12 cellular contexts compared by ENCODE assay signal in the genomic region with DNA sequence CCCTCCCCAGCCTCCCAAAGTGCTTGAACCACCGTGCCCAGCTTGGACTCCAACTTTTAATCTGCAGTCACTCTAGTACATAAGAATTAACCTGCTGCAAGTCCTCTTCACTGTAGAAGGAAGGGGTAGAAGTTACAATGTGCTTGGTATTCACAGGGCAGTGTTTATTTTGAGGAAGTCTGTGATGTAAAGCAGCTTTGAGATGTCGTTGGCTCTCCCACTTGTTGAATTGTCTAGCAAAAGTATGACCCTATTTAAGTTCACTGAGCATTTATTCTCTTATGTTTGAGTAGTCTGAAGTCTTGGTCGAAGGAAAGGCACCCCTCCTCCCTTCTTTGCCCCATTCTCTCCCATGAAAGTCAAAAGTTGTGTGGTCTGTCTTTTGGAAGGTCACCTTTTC. TPM values are rescaled to one million over a fixed set of nuclear protein-coding genes. Genes with fewer than 3 reads are reported as not detected.
DNase-seq lines count a peak whose midpoint lies in the region; ATAC-seq and TF ChIP-seq lines count a peak whose summit lies in the region.
"Had no signal": no experiment of that assay in that cellular context is flagged by ENCODE, and none has a peak within 500 bp of the region (broad histone marks: within the 10 kb centered on the region; RNA-seq: fewer than 3 reads in every experiment).

No MANE protein-coding gene starts in this region.

- no peaks in the 10 kb centered on the region for H3K27me3 ChIP-seq in CD8-positive, alpha-beta T cell (ENCODE audit: insufficient read depth, low read length)
- H3K27me3 ChIP-seq in mesenchymal stem cell (ENCODE audit: control insufficient read depth in 1 of 2, insufficient read depth in 1 of 2, low read length in 2 of 2) (no peaks in the 10 kb centered on the region), stomach (no peaks in the 10 kb centered on the region), PC-3 (ENCODE audit: low read length) (no peaks in the 10 kb centered on the region)
- H3K27me3 ChIP-seq: BLaER1 had no signal

- no peaks in the 10 kb centered on the region for H3K27me3 Mint-ChIP-seq in CD14-positive monocyte (ENCODE audit: low read depth in 3 of 3)
- no peaks in the 10 kb centered on the region for H3K27me3 Mint-ChIP-seq in CD8-positive, alpha-beta T cell (ENCODE audit: low read depth)
- no peaks in the 10 kb centered on the region for H3K27me3 Mint-ChIP-seq in T-helper 17 cell

- H3K9me3 Mint-ChIP-seq in CD14-positive monocyte: no peaks in the 10 kb centered on the region
- no peaks in the 10 kb centered on the region for H3K9me3 Mint-ChIP-seq in CD8-positive, alpha-beta T cell

- H4K8ac ChIP-seq in mesenchymal stem cell (ENCODE audit: low read length): no peak overlapping the region

- TF ChIP-seq POLR2A in stomach (IDR thresholded peaks at IDR 0.05): no peak

- H3K4me1 Mint-ChIP-seq in CD14-positive monocyte (no peaks in the 10 kb centered on the region), T-helper 17 cell (peaks cover 16% of the 10 kb centered on the region)
- H3K4me1 Mint-ChIP-seq in CD8-positive, alpha-beta T cell (ENCODE audit: low read depth): peaks cover 31% of the 10 kb centered on the region

- H3K9me2 ChIP-seq in PC-3 (replicated peaks; ENCODE audit: low read length): no peaks in the 10 kb centered on the region

- no peak overlapping the region for H2BK15ac ChIP-seq in mesenchymal stem cell (ENCODE audit: low read depth, poor library complexity, severe bottlenecking)

- peaks cover 11% of the 10 kb centered on the region for H3K79me1 ChIP-seq in mesenchymal stem cell (replicated peaks; ENCODE audit: low read length, poor library complexity, severe bottlenecking)

- DNase-seq in CD14-positive monocyte (ENCODE audit: low spot score): no peak
- DNase-seq in CD8-positive, alpha-beta T cell: no peak
- DNase-seq in T-helper 17 cell: no peak
- DNase-seq in mesenchymal stem cell: peak; percentile 41
- no peak for DNase-seq in stomach
- DNase-seq in KBM-7: no peak
- DNase-seq in PC-3: no peak
- DNase-seq: H7; NCI-H1048; NCI-H69; NK-92 treated with Interleukin-12 subunit alpha and Interleukin-12 subunit beta, amount 100 ng/mL, for 24 hours had no signal

- H3K9me3 ChIP-seq in CD8-positive, alpha-beta T cell (ENCODE audit: low read length): no peaks in the 10 kb centered on the region
- H3K9me3 ChIP-seq in T-helper 17 cell (ENCODE audit: control insufficient read depth, low read length, poor library complexity, severe bottlenecking): no peaks in the 10 kb centered on the region
- H3K9me3 ChIP-seq in mesenchymal stem cell (ENCODE audit: control insufficient read depth, low read length): no peaks in the 10 kb centered on the region
- H3K9me3 ChIP-seq in stomach: no peaks in the 10 kb centered on the region
- H3K9me3 ChIP-seq in PC-3 (ENCODE audit: low read length): no peaks in the 10 kb centered on the region
- H3K9me3 ChIP-seq: BLaER1 had no signal

- no peak overlapping the region for H4K91ac ChIP-seq in mesenchymal stem cell (ENCODE audit: low read length)

- TF ChIP-seq CTCF in CD14-positive monocyte (IDR thresholded peaks at IDR 0.05) (no peak), stomach (IDR thresholded peaks at IDR 0.05) (no peak), PC-3 (conservative IDR thresholded peaks at IDR 0.05; ENCODE audit: low read depth, low read length) (no peak)
- no peak for TF ChIP-seq CTCF in CD8-positive, alpha-beta T cell (IDR thresholded peaks at IDR 0.05)

- in situ Hi-C loops in KBM-7 (cut with MboI; ENCODE audit: low pct_unique_long_range_greater_than_20kb, low sequenced_read_pairs): no loop called here

- no peak overlapping the region for H3K4me2 ChIP-seq in mesenchymal stem cell (ENCODE audit: low read length, poor library complexity, severe bottlenecking)
- H3K4me2 ChIP-seq in PC-3 (ENCODE audit: low read length): no peak overlapping the region
- H3K4me2 ChIP-seq: BLaER1 had no signal

- no peak overlapping the region for H3K27ac ChIP-seq in CD8-positive, alpha-beta T cell (ENCODE audit: low read depth, low read length)
- no peak overlapping the region for H3K27ac ChIP-seq in mesenchymal stem cell (ENCODE audit: low read length, poor library complexity, severe bottlenecking)
- H3K27ac ChIP-seq in stomach: no peak overlapping the region
- H3K27ac ChIP-seq in PC-3 (ENCODE audit: low read length): no peak overlapping the region
- H3K27ac ChIP-seq: BLaER1 had no signal

- H3K36me3 Mint-ChIP-seq in CD14-positive monocyte (peaks cover 82 to 89% of the 10 kb centered on the region in 2 donors), T-helper 17 cell (ENCODE audit: low read depth) (peaks cover 9% of the 10 kb centered on the region)
- H3K36me3 Mint-ChIP-seq in CD8-positive, alpha-beta T cell: peaks cover 90% of the 10 kb centered on the region

- H3K23ac ChIP-seq in mesenchymal stem cell (ENCODE audit: low read length in 2 of 2): no peak overlapping the region

- POLR2A ChIA-PET in CD8-positive, alpha-beta T cell (lab: Charles Lee): interaction anchor here (1.5 kb wide), 1 partner anchor 13 kb away, joined by 5 read pairs; no protein-coding TSS in a partner anchor
- POLR2A ChIA-PET in PC-3 (lab: Charles Lee; ENCODE audit: unreplicated experiment): no interaction called here

- 80% methylated on average over 2 of the region's 3 CpGs for WGBS in mesenchymal stem cell
- 55 to 82% (median 81%) methylated on average over 3 of the region's 3 CpGs for whole genome bisulfite sequencing in stomach, 5 donors

- no peak overlapping the region for H2BK120ac ChIP-seq in mesenchymal stem cell (ENCODE audit: low read depth, low read length)

- peak overlapping the region in 1 of 2 experiments; percentile 63 for H3K18ac ChIP-seq in mesenchymal stem cell (ENCODE audit: low read depth in 1 of 2, low read length in 2 of 2)

- peak overlapping the region in 1 of 2 experiments; percentile 61 for H2BK12ac ChIP-seq in mesenchymal stem cell (ENCODE audit: low read length in 2 of 2)

- H2AK5ac ChIP-seq in mesenchymal stem cell (ENCODE audit: low read length, severe bottlenecking): no peak overlapping the region

- H3K27ac Mint-ChIP-seq in CD14-positive monocyte: peak overlapping the region in 5 of 7 donors; percentile 28 to 66 (median 46)
- peak overlapping the region; percentile 77 for H3K27ac Mint-ChIP-seq in CD8-positive, alpha-beta T cell
- peak overlapping the region; percentile 41 for H3K27ac Mint-ChIP-seq in T-helper 17 cell

- no peaks in the 10 kb centered on the region for H3K4me1 ChIP-seq in CD8-positive, alpha-beta T cell (ENCODE audit: insufficient read depth, low read length)
- H3K4me1 ChIP-seq in mesenchymal stem cell (ENCODE audit: control insufficient read depth, insufficient read depth, low read depth, low read length): peaks cover 5% of the 10 kb centered on the region
- peaks cover 0 to 7% (median 3%) of the 10 kb centered on the region in 4 donors for H3K4me1 ChIP-seq in stomach
- H3K4me1 ChIP-seq in PC-3 (ENCODE audit: insufficient read depth, low read length): no peaks in the 10 kb centered on the region
- H3K4me1 ChIP-seq: BLaER1 had no signal

- H3F3A ChIP-seq in PC-3 (ENCODE audit: low read length, unreplicated experiment): no peaks in the 10 kb centered on the region

- H2AFZ ChIP-seq in mesenchymal stem cell (ENCODE audit: low read depth, low read length): no peak overlapping the region
- no peak overlapping the region for H2AFZ ChIP-seq in PC-3 (ENCODE audit: low read length)

- H3K4me3 ChIP-seq in CD8-positive, alpha-beta T cell (ENCODE audit: low read depth, low read length): no peak overlapping the region
- no peak overlapping the region for H3K4me3 ChIP-seq in mesenchymal stem cell (ENCODE audit: insufficient read depth in 1 of 2, low read depth in 1 of 2, low read length in 2 of 2)
- H3K4me3 ChIP-seq in stomach: no peak overlapping the region
- no peak overlapping the region for H3K4me3 ChIP-seq in PC-3 (ENCODE audit: low read length)
- H3K4me3 ChIP-seq: BLaER1 had no signal

- H3K14ac ChIP-seq in mesenchymal stem cell (ENCODE audit: low read length in 2 of 2): no peak overlapping the region

- no peak overlapping the region for H2BK5ac ChIP-seq in mesenchymal stem cell (ENCODE audit: low read depth, low read length, poor library complexity, severe bottlenecking)

- H3K79me2 ChIP-seq in PC-3 (ENCODE audit: low read length): peaks cover 19% of the 10 kb centered on the region; the same call in 1 of the 2 replicates

- H3K4me3 Mint-ChIP-seq in CD14-positive monocyte (no peak overlapping the region), T-helper 17 cell (no peak overlapping the region)
- no peak overlapping the region for H3K4me3 Mint-ChIP-seq in CD8-positive, alpha-beta T cell

- TF ChIP-seq EP300 in stomach (IDR thresholded peaks at IDR 0.05): no peak

- intact Hi-C loops in CD14-positive monocyte (cut with micrococcal nuclease) (no loop called here), stomach (cut with DNase I; ENCODE audit: low total_unique reads) (no loop called here), PC-3 (cut with micrococcal nuclease) (no loop called here)
- intact Hi-C loops in CD8-positive, alpha-beta T cell (cut with DNase I, micrococcal nuclease): no loop called here

- H3K4ac ChIP-seq in mesenchymal stem cell (ENCODE audit: low read depth in 1 of 2, low read length in 2 of 2): peak overlapping the region in 1 of 2 experiments; percentile 35

- ATAC-seq in CD8-positive, alpha-beta T cell: no peak
- no peak for ATAC-seq in T-helper 17 cell
- ATAC-seq in PC-3: no peak

- no peaks in the 10 kb centered on the region for H4K20me1 ChIP-seq in PC-3 (ENCODE audit: low read length)

- BruUV-seq in PC-3 (replicated peaks; lab: Mats Ljungman, UMichigan): no TSS peak

- peaks cover 85% of the 10 kb centered on the region for H3K36me3 ChIP-seq in CD8-positive, alpha-beta T cell (ENCODE audit: insufficient read depth, low read length)
- H3K36me3 ChIP-seq in mesenchymal stem cell (ENCODE audit: control insufficient read depth in 1 of 2, insufficient read depth in 2 of 2, low read depth in 1 of 2, low read length in 2 of 2): peaks cover 33 to 89% of the 10 kb centered on the region in 2 experiments
- peaks cover 71 to 100% (median 100%) of the 10 kb centered on the region in 4 donors for H3K36me3 ChIP-seq in stomach
- H3K36me3 ChIP-seq in PC-3 (ENCODE audit: low read depth, low read length): peaks cover 73% of the 10 kb centered on the region

- CTCF ChIA-PET in CD8-positive, alpha-beta T cell (lab: Charles Lee): interaction anchor here (1.0 to 1.3 kb wide), 2 partner anchors 219 to 300 kb away, joined by 3 read pairs; a partner anchor contains a TSS
- CTCF ChIA-PET in PC-3 (lab: Charles Lee): no interaction called here

- H3K9ac ChIP-seq in mesenchymal stem cell (ENCODE audit: low read length) (no peak overlapping the region), PC-3 (ENCODE audit: low read length) (no peak overlapping the region)
- H3K9ac ChIP-seq: BLaER1 had no signal

RNA-seq across cellular contexts. Expression of a gene that starts 28.2 kb away (rescaled TPM):
- polyA plus RNA-seq in CD14-positive monocyte (10 to 100 TPM; 42.1 to 52.3 TPM), stomach (10 to 100 TPM; 30.8 to 82.4 (median 39.4) TPM)
- 100 to 1,000 TPM; 142 TPM for total RNA-seq in CD8-positive, alpha-beta T cell
- total RNA-seq in T-helper 17 cell (100 to 1,000 TPM; 163 to 182 TPM), stomach (100 to 1,000 TPM in 3 of 5 donors, 10 to 100 TPM in 2; 59.1 to 141 (median 106) TPM), PC-3 (2014; rRNA removed) (133 and 181 TPM in 2 replicates)
- 72.0 TPM for polyA plus RNA-seq in mesenchymal stem cell (2013, experiment 1 of 2)
- 74.7 TPM for polyA plus RNA-seq in mesenchymal stem cell (2013, experiment 2 of 2)

RNA-seq across cellular contexts. Expression of a gene that starts 28.4 kb away (rescaled TPM):
- 10 to 100 TPM; 37.6 to 40.1 TPM for polyA plus RNA-seq in CD14-positive monocyte
- 10 to 100 TPM; 19.7 to 21.0 TPM for total RNA-seq in CD8-positive, alpha-beta T cell
- 10 to 100 TPM; 26.3 to 54.0 TPM for total RNA-seq in T-helper 17 cell
- 31.1 TPM for polyA plus RNA-seq in mesenchymal stem cell (2013, experiment 1 of 2)
- 32.7 TPM for polyA plus RNA-seq in mesenchymal stem cell (2013, experiment 2 of 2)
- total RNA-seq in stomach: 100 to 1,000 TPM in 1 of 5 donors, 10 to 100 TPM in 4; 10.7 to 127 (median 86.9) TPM
- polyA plus RNA-seq in stomach: 10 to 100 TPM; 26.6 to 44.6 (median 30.3) TPM
- total RNA-seq in PC-3 (2014; rRNA removed): 35.5 and 56.4 TPM in 2 replicates
